In genomic region chr21:42229676-42230075, GRCh38 we compare ENCODE assay signal across 1 cellular context.
TF ChIP-seq lines count a peak whose summit lies in the region.

No MANE protein-coding gene starts in this region.

TF ChIP-seq in K562, 482 proteins besides CTCF, POLR2A, EP300 and RAD21 (continued from another document):
- peak; percentile 35 for TF ChIP-seq PRDM10 (IDR thresholded peaks at IDR 0.05; ENCODE audit: partially characterized antibody)
